Comparison of ENCODE assay signal across 8 cellular contexts in the genomic region with DNA sequence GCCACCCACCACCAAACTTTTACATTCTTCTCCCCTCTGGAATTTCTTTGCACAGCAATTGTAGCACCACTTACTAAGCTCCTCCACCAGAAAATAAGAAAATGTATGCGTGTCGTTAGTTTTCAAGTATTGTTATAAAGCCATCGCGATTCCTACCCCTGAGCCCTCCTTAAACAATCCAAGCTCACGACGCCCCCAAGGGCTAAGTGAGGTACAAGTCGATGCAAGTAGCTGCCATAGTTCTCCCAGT. TPM values are rescaled to one million over a fixed set of nuclear protein-coding genes. Genes with fewer than 3 reads are reported as not detected.
DNase-seq lines count a peak whose midpoint lies in the region; ATAC-seq, FAIRE-seq and TF ChIP-seq lines count a peak whose summit lies in the region.

No MANE protein-coding gene starts in this region.

- no peak for FAIRE-seq in pancreas (lab: Jason Lieb, UNC)

- H3K9me3 ChIP-seq in heart left ventricle, result no peaks in the 10 kb centered on the region
- H3K9me3 ChIP-seq in esophagus muscularis mucosa, result no peaks in the 10 kb centered on the region
- H3K9me3 ChIP-seq in pancreas, result no peaks in the 10 kb centered on the region

- ATAC-seq in heart left ventricle (peak in 1 of 4 donors; percentile 0), SK-N-SH treated with all-trans-retinoic acid at 6 μM for 48 hours (peak; percentile 36), pancreas (peak in 1 of 4 donors; percentile 1), GM19023 (IDR thresholded peaks at IDR 0.05; ENCODE audit: unreplicated experiment) (no peak), GM18873 (IDR thresholded peaks at IDR 0.05; ENCODE audit: low FRiP score, unreplicated experiment) (no peak)

- H3K27me3 ChIP-seq in heart left ventricle (no peaks in the 10 kb centered on the region), esophagus muscularis mucosa (no peaks in the 10 kb centered on the region), pancreas (no peaks in the 10 kb centered on the region)

- peaks cover 2 to 80% (median 38%) of the 10 kb centered on the region in 12 donors for H3K4me1 ChIP-seq in heart left ventricle
- peaks cover 45 to 82% (median 75%) of the 10 kb centered on the region in 4 donors for H3K4me1 ChIP-seq in esophagus muscularis mucosa
- H3K4me1 ChIP-seq in pancreas, result peaks cover 24 to 49% (median 38%) of the 10 kb centered on the region in 3 donors

- H3K4me3 ChIP-seq in heart left ventricle (peak overlapping the region; percentile 67 to 100 (median 90)), esophagus muscularis mucosa (peak overlapping the region; percentile 77 to 91 (median 84)), pancreas (peak overlapping the region; percentile 73 to 92 (median 82))

- DNase-seq in heart left ventricle, result no peak
- DNase-seq in cardiac septum (ENCODE audit: low spot score), result no peak
- no peak for DNase-seq in esophagus muscularis mucosa (ENCODE audit: extremely low spot score)
- DNase-seq in pancreas, result no peak
- DNase-seq in GDM1 (lab: John Stamatoyannopoulos, UW), result no peak

- intact Hi-C loops in heart left ventricle (cut with DNase I), result loop anchor here in 9 of 10 donors (1.0 to 5.0 kb wide), 6 partner anchors 14 to 56 kb away; a partner anchor contains a TSS
- intact Hi-C loops in cardiac septum (cut with DNase I), result loop anchor here (2.0 to 5.0 kb wide), 2 partner anchors 41 to 54 kb away; a partner anchor contains a TSS
- intact Hi-C loops in esophagus muscularis mucosa (cut with DNase I), result loop anchor here (5.0 kb wide), 1 partner anchor 41 kb away; a partner anchor contains a TSS
- intact Hi-C loops in pancreas (cut with DNase I), result loop anchor here in 1 of 3 donors (10.0 kb wide), 1 partner anchor 48 kb away; no protein-coding TSS in a partner anchor

- TF ChIP-seq CTCF in heart left ventricle (IDR thresholded peaks at IDR 0.05) (no peak), esophagus muscularis mucosa (IDR thresholded peaks at IDR 0.05) (no peak), pancreas (IDR thresholded peaks at IDR 0.05) (no peak)

- 0 to 3% (median 1%) methylated on average over 7 of the region's 7 CpGs for WGBS in heart left ventricle, 4 donors
- 18% methylated on average over 7 of the region's 7 CpGs for WGBS in esophagus muscularis mucosa
- 1 to 2% methylated on average over 7 of the region's 7 CpGs for WGBS in pancreas, 2 donors

- TF ChIP-seq EP300 in esophagus muscularis mucosa (IDR thresholded peaks at IDR 0.05), result no peak

- H3K36me3 ChIP-seq in heart left ventricle, result peaks cover 0 to 18% (median 12%) of the 10 kb centered on the region in 9 donors
- H3K36me3 ChIP-seq in esophagus muscularis mucosa, result peaks cover 4 to 17% (median 10%) of the 10 kb centered on the region in 4 donors
- H3K36me3 ChIP-seq in pancreas, result no peaks in the 10 kb centered on the region

- H3K27ac ChIP-seq in heart left ventricle, result peak overlapping the region; percentile 85 to 97 (median 94)
- H3K27ac ChIP-seq in esophagus muscularis mucosa (replicated peaks in 1 of 4), result peak overlapping the region; percentile 83 to 97 (median 91)
- peak overlapping the region; percentile 79 to 96 (median 90) for H3K27ac ChIP-seq in pancreas

- TF ChIP-seq POLR2A in heart left ventricle (IDR thresholded peaks at IDR 0.05) (no peak), esophagus muscularis mucosa (IDR thresholded peaks at IDR 0.05; ENCODE audit: low read depth) (no peak)

TF ChIP-seq in SK-N-SH treated with all-trans-retinoic acid at 6 μM for 48 hours, 23 proteins besides CTCF, POLR2A, EP300 and RAD21:
- TF ChIP-seq RARB (CRISPR knock-in tag; IDR thresholded peaks at IDR 0.05) (no peak), ZC3H10 (CRISPR knock-in tag; IDR thresholded peaks at IDR 0.05) (no peak), ESRRG (CRISPR knock-in tag; IDR thresholded peaks at IDR 0.05) (no peak), TCF4 (CRISPR knock-in tag; IDR thresholded peaks at IDR 0.05; ENCODE audit: borderline replicate concordance) (no peak), ZNF8 (CRISPR knock-in tag; IDR thresholded peaks at IDR 0.05) (no peak), ISL1 (CRISPR knock-in tag; IDR thresholded peaks at IDR 0.05) (no peak), GLIS3 (CRISPR knock-in tag; IDR thresholded peaks at IDR 0.05) (no peak), ZNF70 (CRISPR knock-in tag; IDR thresholded peaks at IDR 0.05) (no peak)
- TF ChIP-seq, protein P1, sequence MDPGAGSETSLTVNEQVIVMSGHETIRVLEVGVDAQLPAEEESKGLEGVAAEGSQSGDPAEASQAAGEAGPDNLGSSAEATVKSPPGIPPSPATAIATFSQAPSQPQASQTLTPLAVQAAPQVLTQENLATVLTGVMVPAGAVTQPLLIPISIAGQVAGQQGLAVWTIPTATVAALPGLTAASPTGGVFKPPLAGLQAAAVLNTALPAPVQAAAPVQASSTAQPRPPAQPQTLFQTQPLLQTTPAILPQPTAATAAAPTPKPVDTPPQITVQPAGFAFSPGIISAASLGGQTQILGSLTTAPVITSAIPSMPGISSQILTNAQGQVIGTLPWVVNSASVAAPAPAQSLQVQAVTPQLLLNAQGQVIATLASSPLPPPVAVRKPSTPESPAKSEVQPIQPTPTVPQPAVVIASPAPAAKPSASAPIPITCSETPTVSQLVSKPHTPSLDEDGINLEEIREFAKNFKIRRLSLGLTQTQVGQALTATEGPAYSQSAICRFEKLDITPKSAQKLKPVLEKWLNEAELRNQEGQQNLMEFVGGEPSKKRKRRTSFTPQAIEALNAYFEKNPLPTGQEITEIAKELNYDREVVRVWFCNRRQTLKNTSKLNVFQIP (CRISPR knock-in tag; IDR thresholded peaks at IDR 0.05; ENCODE audit: borderline replicate concordance, low read depth), result no peak
- TF ChIP-seq, protein P2, sequence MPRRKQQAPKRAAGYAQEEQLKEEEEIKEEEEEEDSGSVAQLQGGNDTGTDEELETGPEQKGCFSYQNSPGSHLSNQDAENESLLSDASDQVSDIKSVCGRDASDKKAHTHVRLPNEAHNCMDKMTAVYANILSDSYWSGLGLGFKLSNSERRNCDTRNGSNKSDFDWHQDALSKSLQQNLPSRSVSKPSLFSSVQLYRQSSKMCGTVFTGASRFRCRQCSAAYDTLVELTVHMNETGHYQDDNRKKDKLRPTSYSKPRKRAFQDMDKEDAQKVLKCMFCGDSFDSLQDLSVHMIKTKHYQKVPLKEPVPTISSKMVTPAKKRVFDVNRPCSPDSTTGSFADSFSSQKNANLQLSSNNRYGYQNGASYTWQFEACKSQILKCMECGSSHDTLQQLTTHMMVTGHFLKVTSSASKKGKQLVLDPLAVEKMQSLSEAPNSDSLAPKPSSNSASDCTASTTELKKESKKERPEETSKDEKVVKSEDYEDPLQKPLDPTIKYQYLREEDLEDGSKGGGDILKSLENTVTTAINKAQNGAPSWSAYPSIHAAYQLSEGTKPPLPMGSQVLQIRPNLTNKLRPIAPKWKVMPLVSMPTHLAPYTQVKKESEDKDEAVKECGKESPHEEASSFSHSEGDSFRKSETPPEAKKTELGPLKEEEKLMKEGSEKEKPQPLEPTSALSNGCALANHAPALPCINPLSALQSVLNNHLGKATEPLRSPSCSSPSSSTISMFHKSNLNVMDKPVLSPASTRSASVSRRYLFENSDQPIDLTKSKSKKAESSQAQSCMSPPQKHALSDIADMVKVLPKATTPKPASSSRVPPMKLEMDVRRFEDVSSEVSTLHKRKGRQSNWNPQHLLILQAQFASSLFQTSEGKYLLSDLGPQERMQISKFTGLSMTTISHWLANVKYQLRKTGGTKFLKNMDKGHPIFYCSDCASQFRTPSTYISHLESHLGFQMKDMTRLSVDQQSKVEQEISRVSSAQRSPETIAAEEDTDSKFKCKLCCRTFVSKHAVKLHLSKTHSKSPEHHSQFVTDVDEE (CRISPR knock-in tag; IDR thresholded peaks at IDR 0.05), result no peak
- TF ChIP-seq, protein P3, sequence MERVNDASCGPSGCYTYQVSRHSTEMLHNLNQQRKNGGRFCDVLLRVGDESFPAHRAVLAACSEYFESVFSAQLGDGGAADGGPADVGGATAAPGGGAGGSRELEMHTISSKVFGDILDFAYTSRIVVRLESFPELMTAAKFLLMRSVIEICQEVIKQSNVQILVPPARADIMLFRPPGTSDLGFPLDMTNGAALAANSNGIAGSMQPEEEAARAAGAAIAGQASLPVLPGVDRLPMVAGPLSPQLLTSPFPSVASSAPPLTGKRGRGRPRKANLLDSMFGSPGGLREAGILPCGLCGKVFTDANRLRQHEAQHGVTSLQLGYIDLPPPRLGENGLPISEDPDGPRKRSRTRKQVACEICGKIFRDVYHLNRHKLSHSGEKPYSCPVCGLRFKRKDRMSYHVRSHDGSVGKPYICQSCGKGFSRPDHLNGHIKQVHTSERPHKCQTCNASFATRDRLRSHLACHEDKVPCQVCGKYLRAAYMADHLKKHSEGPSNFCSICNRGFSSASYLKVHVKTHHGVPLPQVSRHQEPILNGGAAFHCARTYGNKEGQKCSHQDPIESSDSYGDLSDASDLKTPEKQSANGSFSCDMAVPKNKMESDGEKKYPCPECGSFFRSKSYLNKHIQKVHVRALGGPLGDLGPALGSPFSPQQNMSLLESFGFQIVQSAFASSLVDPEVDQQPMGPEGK (CRISPR knock-in tag; IDR thresholded peaks at IDR 0.05; ENCODE audit: borderline replicate concordance), result no peak

RNA-seq across cellular contexts. Expression of a gene that starts 1.3 kb away (rescaled TPM):
- 10 to 100 TPM in 1 of 9 donors, 1 to 10 TPM in 8; 4.4 to 12.4 (median 7.5) TPM for total RNA-seq in heart left ventricle
- polyA plus RNA-seq in heart left ventricle, result 1 to 10 TPM; 3.4 to 4.6 TPM
- 4.8 TPM for total RNA-seq in cardiac septum
- total RNA-seq in esophagus muscularis mucosa, result 10 to 100 TPM; 18.7 to 27.8 (median 19.6) TPM
- total RNA-seq in pancreas, result 10 to 100 TPM in 2 of 6 donors, 1 to 10 TPM in 4; 8.7 to 15.0 (median 9.9) TPM
- polyA plus RNA-seq in pancreas, result 1 to 10 TPM; 4.3 to 5.5 TPM

RNA-seq across cellular contexts. Expression of a gene that starts 14.2 kb away (rescaled TPM):
- total RNA-seq in heart left ventricle, result 1 to 10 TPM; 2.0 to 5.2 (median 4.4) TPM
- 1 to 10 TPM; 1.1 to 2.0 TPM for polyA plus RNA-seq in heart left ventricle
- total RNA-seq in cardiac septum, result 1.6 TPM
- 10 to 100 TPM in 1 of 4 donors, 1 to 10 TPM in 3; 6.1 to 10.3 (median 9.0) TPM for total RNA-seq in esophagus muscularis mucosa
- total RNA-seq in pancreas, result 1 to 10 TPM; 2.6 to 5.2 (median 3.4) TPM
- polyA plus RNA-seq in pancreas, result 1 to 10 TPM; 1.6 to 1.7 TPM

RNA-seq across cellular contexts. Expression of a gene that starts 40.8 kb away (rescaled TPM):
- total RNA-seq in heart left ventricle (1 to 10 TPM; 3.0 to 7.4 (median 4.1) TPM), cardiac septum (4.4 TPM), esophagus muscularis mucosa (1 to 10 TPM; 3.5 to 5.4 (median 4.6) TPM), pancreas (1 to 10 TPM; 1.3 to 4.8 (median 2.8) TPM)
- polyA plus RNA-seq in heart left ventricle (1 to 10 TPM; 1.1 to 2.7 TPM), pancreas (1 to 10 TPM; 1.1 to 2.3 TPM)
